11 cellular contexts compared by ENCODE assay signal in the genomic region with DNA sequence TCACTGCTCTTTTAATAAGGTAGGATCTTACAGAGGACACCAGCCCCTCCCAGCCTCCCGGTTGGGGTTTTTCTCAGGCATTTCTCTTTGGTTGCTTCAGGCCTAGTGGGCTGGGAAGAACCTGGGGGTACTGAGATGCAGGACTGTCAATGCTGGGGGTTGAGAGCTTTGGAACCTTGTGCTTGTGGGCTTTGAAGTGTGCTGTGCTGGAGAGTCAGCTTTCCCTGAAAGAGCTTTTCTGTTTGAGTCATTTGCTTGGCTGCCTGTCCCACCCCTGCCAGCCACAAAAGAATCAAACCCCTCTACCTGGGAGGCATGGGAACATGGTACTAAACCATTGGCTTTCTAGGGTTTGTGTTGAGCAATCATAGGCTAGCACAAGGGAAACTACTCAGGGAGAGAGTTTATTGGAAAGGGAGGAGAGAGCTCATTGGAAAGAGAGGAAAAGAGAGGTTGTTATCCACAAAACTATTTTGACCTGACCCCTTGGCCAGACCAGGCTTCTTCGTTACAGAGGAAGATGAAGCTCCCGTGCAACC. TPM values are rescaled to one million over a fixed set of nuclear protein-coding genes. Genes with fewer than 3 reads are reported as not detected.
DNase-seq lines count a peak whose midpoint lies in the region; ATAC-seq, FAIRE-seq and TF ChIP-seq lines count a peak whose summit lies in the region.
"Had no signal": no experiment of that assay in that cellular context is flagged by ENCODE, and none has a peak within 500 bp of the region (broad histone marks: within the 10 kb centered on the region; RNA-seq: fewer than 3 reads in every experiment).

No MANE protein-coding gene starts in this region.

- DNase-seq in CD8-positive, alpha-beta T cell: no peak
- no peak for DNase-seq in NB4 (ENCODE audit: low read depth)
- DNase-seq in natural killer cell treated with Interleukin-12 subunit alpha and Interleukin-12 subunit beta and Interleukin-15 and Interleukin-18, amount 100 ng/mL, for 72 hours (ENCODE audit: low spot score): no peak
- DNase-seq in H54 (ENCODE audit: insufficient read length, low spot score): no peak
- DNase-seq in stimulated activated naive CD4-positive, alpha-beta T cell (lab: John Stamatoyannopoulos, UW): no peak
- no peak for DNase-seq in stomach
- DNase-seq: activated CD4-positive, CD25-positive, alpha-beta regulatory T cell treated with anti-CD3 and anti-CD28 coated beads, Interleukin-2, amount 50 U/mL, for 72 hours had no signal

- FAIRE-seq in H54 (lab: Jason Lieb, UNC): no peak

- no peak for TF ChIP-seq CTCF in CD8-positive, alpha-beta T cell (IDR thresholded peaks at IDR 0.05)
- TF ChIP-seq CTCF in NB4 (IDR thresholded peaks at IDR 0.05; ENCODE audit: low read depth, low read length) (no peak), stomach (IDR thresholded peaks at IDR 0.05) (no peak)

- H3K27me3 Mint-ChIP-seq in CD8-positive, alpha-beta T cell (ENCODE audit: low read depth): no peaks in the 10 kb centered on the region
- peaks cover 24% of the 10 kb centered on the region for H3K27me3 Mint-ChIP-seq in dendritic cell treated with granulocyte-macrophage colony-stimulating factor and Interleukin-4, amounts not matched to agents 40 ng/mL and 50 ng/mL, for 4 days
- peaks cover 0 to 6% of the 10 kb centered on the region in 2 donors for H3K27me3 Mint-ChIP-seq in natural killer cell treated with Interleukin-12 subunit alpha and Interleukin-12 subunit beta and Interleukin-15 and Interleukin-18, amount 100 ng/mL, for 72 hours

- H3K4me1 Mint-ChIP-seq in CD8-positive, alpha-beta T cell (ENCODE audit: low read depth): peaks cover 31% of the 10 kb centered on the region
- peaks cover 72% of the 10 kb centered on the region for H3K4me1 Mint-ChIP-seq in dendritic cell treated with granulocyte-macrophage colony-stimulating factor and Interleukin-4, amounts not matched to agents 40 ng/mL and 50 ng/mL, for 4 days (ENCODE audit: low read depth)
- peaks cover 35 to 39% of the 10 kb centered on the region in 2 donors for H3K4me1 Mint-ChIP-seq in natural killer cell treated with Interleukin-12 subunit alpha and Interleukin-12 subunit beta and Interleukin-15 and Interleukin-18, amount 100 ng/mL, for 72 hours (ENCODE audit: low read depth in 2 of 2)

- intact Hi-C loops in CD8-positive, alpha-beta T cell (cut with DNase I, micrococcal nuclease): no loop called here
- intact Hi-C loops in dendritic cell treated with granulocyte-macrophage colony-stimulating factor and Interleukin-4, amounts not matched to agents 40 ng/mL and 50 ng/mL, for 4 days (cut with micrococcal nuclease): no loop called here
- intact Hi-C loops in stomach (cut with DNase I; ENCODE audit: low total_unique reads): no loop called here

- no peak for TF ChIP-seq EP300 in stomach (IDR thresholded peaks at IDR 0.05)

- H3K4me3 ChIP-seq in CD8-positive, alpha-beta T cell (ENCODE audit: low read depth, low read length): no peak overlapping the region
- H3K4me3 ChIP-seq in NB4 (ENCODE audit: low read depth, low read length) (peak overlapping the region; percentile 94), stomach (peak overlapping the region in 2 of 4 donors; percentile 64 to 65)

- H3K36me3 ChIP-seq in CD8-positive, alpha-beta T cell (ENCODE audit: insufficient read depth, low read length): no peaks in the 10 kb centered on the region
- peaks cover 0 to 18% (median 3%) of the 10 kb centered on the region in 4 donors for H3K36me3 ChIP-seq in stomach
- H3K36me3 ChIP-seq: vagina had no signal

- no peaks in the 10 kb centered on the region for H3K27me3 ChIP-seq in CD8-positive, alpha-beta T cell (ENCODE audit: insufficient read depth, low read length)
- H3K27me3 ChIP-seq in stomach: peaks cover 0 to 7% (median 0%) of the 10 kb centered on the region in 3 donors
- H3K27me3 ChIP-seq: vagina had no signal

- H3K27ac ChIP-seq in CD8-positive, alpha-beta T cell (ENCODE audit: low read depth, low read length): no peak overlapping the region
- no peak overlapping the region for H3K27ac ChIP-seq in stomach

- peak overlapping the region; percentile 93 for H3K4me3 Mint-ChIP-seq in CD8-positive, alpha-beta T cell
- peak overlapping the region; percentile 80 for H3K4me3 Mint-ChIP-seq in dendritic cell treated with granulocyte-macrophage colony-stimulating factor and Interleukin-4, amounts not matched to agents 40 ng/mL and 50 ng/mL, for 4 days
- peak overlapping the region; percentile 97 for H3K4me3 Mint-ChIP-seq in natural killer cell treated with Interleukin-12 subunit alpha and Interleukin-12 subunit beta and Interleukin-15 and Interleukin-18, amount 100 ng/mL, for 72 hours

- CTCF ChIA-PET in CD8-positive, alpha-beta T cell (lab: Charles Lee): interaction anchor here (0.9 to 10.2 kb wide), 7 partner anchors 9 to 170 kb away, joined by 3 to 110 read pairs (median 5); no protein-coding TSS in a partner anchor

- H3K4me1 ChIP-seq in CD8-positive, alpha-beta T cell (ENCODE audit: insufficient read depth, low read length): peaks cover 6% of the 10 kb centered on the region
- H3K4me1 ChIP-seq in stomach: peaks cover 10 to 59% (median 28%) of the 10 kb centered on the region in 4 donors

- ATAC-seq in CD8-positive, alpha-beta T cell: no peak
- no peak for ATAC-seq in natural killer cell treated with Interleukin-12 subunit alpha and Interleukin-12 subunit beta and Interleukin-15 and Interleukin-18, amount 100 ng/mL, for 72 hours
- no peak for ATAC-seq in HG03460 (IDR thresholded peaks at IDR 0.05; ENCODE audit: unreplicated experiment)

- H3K9me3 ChIP-seq in CD8-positive, alpha-beta T cell (ENCODE audit: low read length): no peaks in the 10 kb centered on the region
- H3K9me3 ChIP-seq in stomach: no peaks in the 10 kb centered on the region
- H3K9me3 ChIP-seq: vagina had no signal

- peaks cover 19% of the 10 kb centered on the region for H3K36me3 Mint-ChIP-seq in CD8-positive, alpha-beta T cell
- H3K36me3 Mint-ChIP-seq in dendritic cell treated with granulocyte-macrophage colony-stimulating factor and Interleukin-4, amounts not matched to agents 40 ng/mL and 50 ng/mL, for 4 days (ENCODE audit: low read depth): peaks cover 66% of the 10 kb centered on the region
- peaks cover 19% of the 10 kb centered on the region for H3K36me3 Mint-ChIP-seq in natural killer cell treated with Interleukin-12 subunit alpha and Interleukin-12 subunit beta and Interleukin-15 and Interleukin-18, amount 100 ng/mL, for 72 hours

- POLR2A ChIA-PET in CD8-positive, alpha-beta T cell (lab: Charles Lee): interaction anchor here (1.0 to 2.7 kb wide), 3 partner anchors 25 to 52 kb away, joined by 3 to 9 read pairs (median 4); no protein-coding TSS in a partner anchor

- no peak overlapping the region for H3K27ac Mint-ChIP-seq in CD8-positive, alpha-beta T cell
- peak overlapping the region; percentile 81 for H3K27ac Mint-ChIP-seq in dendritic cell treated with granulocyte-macrophage colony-stimulating factor and Interleukin-4, amounts not matched to agents 40 ng/mL and 50 ng/mL, for 4 days
- peak overlapping the region; percentile 75 to 77 for H3K27ac Mint-ChIP-seq in natural killer cell treated with Interleukin-12 subunit alpha and Interleukin-12 subunit beta and Interleukin-15 and Interleukin-18, amount 100 ng/mL, for 72 hours

- TF ChIP-seq POLR2A in NB4 (IDR thresholded peaks at IDR 0.05; ENCODE audit: extremely low read depth, insufficient read length): no peak
- no peak for TF ChIP-seq POLR2A in H54 (IDR thresholded peaks at IDR 0.05; ENCODE audit: low read depth, low read length)
- TF ChIP-seq POLR2A in stomach (IDR thresholded peaks at IDR 0.05): no peak

- 59 to 84% (median 64%) methylated on average over 2 to 3 of the region's 3 CpGs for WGBS in stomach, 5 donors

- H3K9me3 Mint-ChIP-seq in CD8-positive, alpha-beta T cell: no peaks in the 10 kb centered on the region
- no peaks in the 10 kb centered on the region for H3K9me3 Mint-ChIP-seq in dendritic cell treated with granulocyte-macrophage colony-stimulating factor and Interleukin-4, amounts not matched to agents 40 ng/mL and 50 ng/mL, for 4 days
- H3K9me3 Mint-ChIP-seq in natural killer cell treated with Interleukin-12 subunit alpha and Interleukin-12 subunit beta and Interleukin-15 and Interleukin-18, amount 100 ng/mL, for 72 hours: no peaks in the 10 kb centered on the region

RNA-seq across cellular contexts. Expression of gene SCD, which starts 1.4 kb away (rescaled TPM):
- total RNA-seq in CD8-positive, alpha-beta T cell: 1 to 10 TPM; 5.4 TPM
- total RNA-seq in natural killer cell treated with Interleukin-12 subunit alpha and Interleukin-12 subunit beta and Interleukin-15 and Interleukin-18, amount 100 ng/mL, for 72 hours: 10 to 100 TPM; 51.4 to 80.1 TPM
- total RNA-seq in stomach: 10 to 100 TPM in 3 of 5 donors, 1 to 10 TPM in 2; 2.3 to 36.2 (median 28.5) TPM
- 10 to 100 TPM in 2 of 3 donors, 1 to 10 TPM in 1; 5.5 to 19.1 (median 16.6) TPM for polyA plus RNA-seq in stomach

RNA-seq across cellular contexts. Expression of gene PKD2L1, which starts 18.4 kb away (rescaled TPM):
- under 1 TPM in 1 of 2 experiments, not detected in 1; 0.14 TPM for total RNA-seq in CD8-positive, alpha-beta T cell
- not detected for total RNA-seq in natural killer cell treated with Interleukin-12 subunit alpha and Interleukin-12 subunit beta and Interleukin-15 and Interleukin-18, amount 100 ng/mL, for 72 hours
- under 1 TPM in 1 of 5 donors, not detected in 4; 0.89 TPM for total RNA-seq in stomach
- under 1 TPM in 1 of 3 donors, not detected in 2; 0.23 TPM for polyA plus RNA-seq in stomach
- total RNA-seq: lower leg skin, vagina had no signal
